Comparison of ENCODE assay signal across 8 cellular contexts in the genomic region with DNA sequence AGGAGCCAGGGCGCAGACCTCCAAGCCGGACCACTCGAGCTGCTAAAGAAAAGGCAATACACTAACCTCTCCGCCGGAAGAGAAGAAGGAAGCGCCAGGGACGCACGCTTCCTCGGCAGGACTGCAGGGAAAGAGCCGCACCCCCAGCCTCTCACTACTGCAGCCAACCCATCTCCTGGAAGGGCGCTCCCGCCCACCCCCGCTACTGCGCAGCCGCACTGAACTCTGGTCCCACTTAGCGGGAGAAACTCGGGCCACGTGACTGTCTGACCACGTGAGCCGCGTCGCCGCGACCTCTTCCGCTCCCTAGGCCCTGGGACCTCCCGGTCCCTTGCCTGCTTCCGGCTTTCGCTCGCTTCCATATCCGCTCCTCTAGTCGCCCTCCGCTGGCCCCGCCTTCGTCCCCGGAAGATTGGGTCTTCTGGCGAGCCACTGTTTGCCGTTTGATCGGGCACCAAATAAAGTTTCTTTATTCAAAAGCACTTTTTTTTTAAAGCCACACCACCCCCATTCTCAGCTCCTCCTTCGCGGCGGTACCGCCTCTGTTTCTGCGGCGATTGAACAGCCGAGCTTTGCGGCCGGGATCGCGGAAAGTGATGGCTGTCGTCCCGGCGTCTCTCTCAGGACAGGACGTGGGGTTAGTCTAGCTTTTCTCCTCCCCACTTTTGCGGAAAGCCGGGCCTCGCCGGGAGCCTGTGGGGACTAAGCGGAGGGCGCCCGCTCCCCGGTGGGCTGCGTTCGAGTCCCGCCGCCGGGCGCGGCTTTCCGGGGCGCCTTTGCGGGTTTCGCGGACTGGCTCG. TPM values are rescaled to one million over a fixed set of nuclear protein-coding genes. Genes with fewer than 3 reads are reported as not detected.
A peak's percentile ranks its signal among the peaks of the same experiment; 100 is the strongest.
DNase-seq lines count a peak whose midpoint lies in the region; ATAC-seq and TF ChIP-seq lines count a peak whose summit lies in the region.

Gene RMND1 (minus strand): TSS at position 177 of the 800 bp plus-strand sequence. CDS start 6,315 bp downstream, outside the sequence.

- POLR2A ChIA-PET in activated CD8-positive, alpha-beta memory T cell treated with anti-CD3 and anti-CD28 coated beads for 36 hours (lab: Charles Lee): interaction anchor here (0.6 to 1.9 kb wide), 5 partner anchors 9 to 1712 kb away, joined by 3 to 13 read pairs (median 3); no protein-coding TSS in a partner anchor

- H3K4me1 ChIP-seq in lung (ENCODE audit: control insufficient read depth in 2 of 2, insufficient read depth in 2 of 2, low read length in 2 of 2): peaks cover 3% of the 10 kb centered on the region in 2 donors

- peak within 1 kb of the TSS; percentile 92 for H3K4me3 ChIP-seq in lung

- H3K27ac ChIP-seq in lung (ENCODE audit: low read depth in 1 of 2, low read length in 1 of 2): peak within 1 kb of the TSS; percentile 92 to 98

- no peaks in the 10 kb centered on the region for H3K36me3 ChIP-seq in lung (ENCODE audit: control insufficient read depth in 2 of 2, insufficient read depth in 2 of 2, low read length in 2 of 2)

- no peaks in the 10 kb centered on the region for H3K27me3 ChIP-seq in lung (ENCODE audit: control insufficient read depth, insufficient read depth)

- H3K9me3 ChIP-seq in lung (ENCODE audit: control insufficient read depth in 2 of 2, insufficient read depth in 1 of 2, low read length in 1 of 2): no peaks in the 10 kb centered on the region

- TF ChIP-seq CTCF in GM20000 (IDR thresholded peaks at IDR 0.05; ENCODE audit: extremely low read depth, missing control alignments) (no peak), lung (IDR thresholded peaks at IDR 0.05; ENCODE audit: control extremely low read depth, extremely low read depth) (no peak)

- ATAC-seq in lung (ENCODE audit: insufficient read depth, low FRiP score): peak; percentile 99

- 0% methylated on average over 73 to 74 of the region's 74 CpGs for WGBS in lung, 2 donors

- CTCF ChIA-PET in activated CD8-positive, alpha-beta memory T cell treated with anti-CD3 and anti-CD28 coated beads for 36 hours (lab: Charles Lee): interaction anchor here (0.6 kb wide), 1 partner anchor 78 kb away, joined by 3 read pairs; no protein-coding TSS in a partner anchor

- peak; percentile 99 for DNase-seq in CMK (ENCODE audit: low read depth)
- peak; percentile 98 for DNase-seq in GM20000 (ENCODE audit: low spot score)
- peak; percentile 99 for DNase-seq in HT-29 (ENCODE audit: low spot score)
- peak; percentile 99 for DNase-seq in NOMO-1 (lab: John Stamatoyannopoulos, UW; ENCODE audit: unreplicated experiment in 2 of 2)
- DNase-seq in effector CD8-positive, alpha-beta T cell (lab: John Stamatoyannopoulos, UW): peak; percentile 99
- DNase-seq in lung (ENCODE audit: low spot score): peak; percentile 100
- peak; percentile 98 to 99 (median 99) for DNase-seq in stimulated activated CD4-positive, alpha-beta T cell treated with anti-CD3 and anti-CD28 coated beads, TNF-alpha, amount 100 ng/mL, for 4 hours (ENCODE audit: low read depth in 3 of 3)

RNA-seq across cellular contexts. Expression of gene RMND1, which starts in this region (rescaled TPM):
- 9.6 and 11.2 TPM in 2 replicates for total RNA-seq in HT-29 (2014; rRNA removed; shearing (Covaris generic))
- total RNA-seq in activated CD8-positive, alpha-beta memory T cell treated with anti-CD3 and anti-CD28 coated beads for 36 hours: 10 to 100 TPM; 25.5 to 26.5 TPM
- total RNA-seq in lung: 10 to 100 TPM; 17.8 to 43.2 TPM
- 10 to 100 TPM; 10.2 to 26.0 TPM for polyA plus RNA-seq in lung

Comparison
In these comparisons a context has a peak if more than half of its experiments do, and no peak if none do; other contexts are left out.
1. Peak in every context shown above with its lines: DNase-seq, ATAC-seq, H3K4me3 ChIP-seq and H3K27ac ChIP-seq.